ENCODE assay signal across 2 cellular contexts in genomic region chr19:7910321-7911161, GRCh38.
A peak's percentile ranks its signal among the peaks of the same experiment; 100 is the strongest.
TF ChIP-seq lines count a peak whose summit lies in the region.

No MANE protein-coding gene starts in this region.

TF ChIP-seq in PFSK-1, 5 proteins besides CTCF, POLR2A, EP300 and RAD21:
- TF ChIP-seq TAF1 (IDR thresholded peaks at IDR 0.05; ENCODE audit: borderline replicate concordance, insufficient read depth, low read length) = no peak
- 0 out of 2 replicates have a peak, but pooled peaks have one; percentile 36 for TF ChIP-seq POLR2AphosphoS5 (IDR thresholded peaks at IDR 0.05; ENCODE audit: low read depth, low read length)
- no peak for TF ChIP-seq REST (IDR thresholded peaks at IDR 0.05; ENCODE audit: insufficient read depth in 1 of 2, low read depth in 2 of 2, low read length in 2 of 2)

TF ChIP-seq in HepG2, 621 proteins besides CTCF, POLR2A, EP300 and RAD21:
- TF ChIP-seq FOXC1 (CRISPR knock-in tag; IDR thresholded peaks at IDR 0.05; ENCODE audit: borderline replicate concordance) = no peak
- TF ChIP-seq PAWR (CRISPR knock-in tag; IDR thresholded peaks at IDR 0.05; ENCODE audit: borderline replicate concordance) = no peak
- TF ChIP-seq RBFOX2 (IDR thresholded peaks at IDR 0.05; ENCODE audit: low read depth, low read length) = peak; percentile 18; the same call in 1 of the 2 replicates
